In genomic region chr17:75013077-75013391, GRCh38 we compare ENCODE assay signal across 1 cellular context.
TF ChIP-seq lines count a peak whose summit lies in the region.

No MANE protein-coding gene starts in this region.

TF ChIP-seq in K562, 482 proteins besides CTCF, POLR2A, EP300 and RAD21:
- TF ChIP-seq LCOR (CRISPR knock-in tag; IDR thresholded peaks at IDR 0.05) (0 out of 2 replicates have a peak, but pooled peaks have one; percentile 9), SP2 (IDR thresholded peaks at IDR 0.05; ENCODE audit: extremely low read depth, low read depth, low read length, poor library complexity, severe bottlenecking) (no peak), NR4A1 (CRISPR knock-in tag; IDR thresholded peaks at IDR 0.05) (no peak), NR4A1 (tag; IDR thresholded peaks at IDR 0.05) (no peak), ATF6 (CRISPR knock-in tag; IDR thresholded peaks at IDR 0.05) (0 out of 2 replicates have a peak, but pooled peaks have one; percentile 7), HDAC6 (IDR thresholded peaks at IDR 0.05; ENCODE audit: low read depth, low read length) (no peak), ZNF24 (IDR thresholded peaks at IDR 0.05) (0 out of 2 replicates have a peak, but pooled peaks have one; percentile 49), CREB1 (IDR thresholded peaks at IDR 0.05) (no peak), CREB1 (CRISPR knock-in tag; IDR thresholded peaks at IDR 0.05) (peak; percentile 49; the same call in 1 of the 2 replicates), MCM3 (IDR thresholded peaks at IDR 0.05) (no peak), ATF1 (CRISPR knock-in tag; IDR thresholded peaks at IDR 0.05) (no peak), ATF1 (tag; IDR thresholded peaks at IDR 0.05) (0 out of 2 replicates have a peak, but pooled peaks have one; percentile 3)
